ENCODE assay signal across 9 cellular contexts in genomic region chr2:164495491-164496223, GRCh38.
DNase-seq lines count a peak whose midpoint lies in the region; ATAC-seq, FAIRE-seq and TF ChIP-seq lines count a peak whose summit lies in the region.
"Had no signal": no experiment of that assay in that cellular context is flagged by ENCODE, and none has a peak within 500 bp of the region (broad histone marks: within the 10 kb centered on the region; RNA-seq: fewer than 3 reads in every experiment).

No MANE protein-coding gene starts in this region.

- H3K27ac Mint-ChIP-seq in HFFc6: no peak overlapping the region
- H3K27ac Mint-ChIP-seq in CD4-positive, alpha-beta T cell: no peak overlapping the region
- no peak overlapping the region for H3K27ac Mint-ChIP-seq in activated CD4-positive, alpha-beta memory T cell treated with anti-CD3 and anti-CD28 coated beads, Interleukin-2, amount 10 ng/mL, durations not matched to agents 7 days and 5 days

- H3K36me3 Mint-ChIP-seq in HFFc6 (ENCODE audit: low read depth): no peaks in the 10 kb centered on the region
- no peaks in the 10 kb centered on the region for H3K36me3 Mint-ChIP-seq in CD4-positive, alpha-beta T cell (ENCODE audit: low read depth)
- H3K36me3 Mint-ChIP-seq in activated CD4-positive, alpha-beta memory T cell treated with anti-CD3 and anti-CD28 coated beads, Interleukin-2, amount 10 ng/mL, durations not matched to agents 7 days and 5 days (ENCODE audit: low read depth): no peaks in the 10 kb centered on the region

- H3K4me1 ChIP-seq in A549: peaks cover 5% of the 10 kb centered on the region; the same call in 2 of the 3 replicates

- TF ChIP-seq CTCF in A549 (IDR thresholded peaks at IDR 0.05): peak; percentile 80
- TF ChIP-seq CTCF in HFFc6 (IDR thresholded peaks at IDR 0.05): peak; percentile 81
- TF ChIP-seq CTCF in CD4-positive, alpha-beta T cell (IDR thresholded peaks at IDR 0.05): no peak

- no peaks in the 10 kb centered on the region for H3K27me3 ChIP-seq in CD4-positive, alpha-beta T cell (ENCODE audit: control insufficient read depth, insufficient read depth, low read length)

- no peaks in the 10 kb centered on the region for H3K9me3 Mint-ChIP-seq in HFFc6
- H3K9me3 Mint-ChIP-seq in CD4-positive, alpha-beta T cell: no peaks in the 10 kb centered on the region
- no peaks in the 10 kb centered on the region for H3K9me3 Mint-ChIP-seq in activated CD4-positive, alpha-beta memory T cell treated with anti-CD3 and anti-CD28 coated beads, Interleukin-2, amount 10 ng/mL, durations not matched to agents 7 days and 5 days

- TF ChIP-seq EP300 in A549 (IDR thresholded peaks at IDR 0.05): no peak

- peak overlapping the region in 1 of 2 experiments; percentile 42; a peak in 1 of 6 replicates for H3K27ac ChIP-seq in A549
- H3K27ac ChIP-seq in CD4-positive, alpha-beta T cell (ENCODE audit: low read depth, low read length): no peak overlapping the region

- DNase-seq in A549 (ENCODE audit: low read depth in 1 of 2, low spot score in 1 of 2): peak; percentile 15 to 72
- DNase-seq in HFFc6: peak; percentile 53
- peak in 30 of 56 donors; percentile 3 to 85 (median 26) for DNase-seq in amygdala (lab: John Stamatoyannopoulos, UW)
- DNase-seq in iris pigment epithelial cell (ENCODE audit: low read depth): peak; percentile 45
- no peak for DNase-seq in CD4-positive, alpha-beta T cell
- no peak for DNase-seq in activated CD4-positive, alpha-beta memory T cell treated with anti-CD3 and anti-CD28 coated beads, Interleukin-2, amount 10 ng/mL, durations not matched to agents 7 days and 5 days
- no peak for DNase-seq in NCI-H1930 (lab: John Stamatoyannopoulos, UW)

- FAIRE-seq in A549 (lab: Jason Lieb, UNC): no peak
- FAIRE-seq: GM18507 had no signal

- intact Hi-C loops in CD4-positive, alpha-beta T cell (cut with DNase I, micrococcal nuclease): no loop called here

- peak; percentile 68 to 78 for TF ChIP-seq RAD21 in A549 (conservative IDR thresholded peaks at IDR 0.05 in 1 of 2, IDR thresholded peaks at IDR 0.05 in 1 of 2)

- no peak overlapping the region for H3K4me3 Mint-ChIP-seq in HFFc6
- no peak overlapping the region for H3K4me3 Mint-ChIP-seq in CD4-positive, alpha-beta T cell
- no peak overlapping the region for H3K4me3 Mint-ChIP-seq in activated CD4-positive, alpha-beta memory T cell treated with anti-CD3 and anti-CD28 coated beads, Interleukin-2, amount 10 ng/mL, durations not matched to agents 7 days and 5 days

- no peaks in the 10 kb centered on the region for H3K9me3 ChIP-seq in A549
- H3K9me3 ChIP-seq in CD4-positive, alpha-beta T cell (ENCODE audit: control insufficient read depth, low read length): no peaks in the 10 kb centered on the region

- WGBS in A549 (ENCODE audit: missing lambda C conversion rate): 25% methylated on average over 6 of the region's 6 CpGs

- CTCF ChIA-PET in A549 (lab: Yijun Ruan, JAX): interaction anchor here (1.0 to 1.6 kb wide), 5 partner anchors 9 to 1326 kb away, joined by 3 to 5 read pairs (median 3); no protein-coding TSS in a partner anchor
- CTCF ChIA-PET in CD4-positive, alpha-beta T cell (lab: Charles Lee): no interaction called here
- CTCF ChIA-PET in activated CD4-positive, alpha-beta memory T cell treated with anti-CD3 and anti-CD28 coated beads, Interleukin-2, amount 10 ng/mL, durations not matched to agents 7 days and 5 days (lab: Charles Lee): no interaction called here

- POLR2A ChIA-PET in A549 (lab: Yijun Ruan, JAX): no interaction called here
- POLR2A ChIA-PET in CD4-positive, alpha-beta T cell (lab: Charles Lee): no interaction called here
- POLR2A ChIA-PET in activated CD4-positive, alpha-beta memory T cell treated with anti-CD3 and anti-CD28 coated beads, Interleukin-2, amount 10 ng/mL, durations not matched to agents 7 days and 5 days (lab: Charles Lee): no interaction called here

- ATAC-seq in A549 (peak; percentile 89), HG03571 (IDR thresholded peaks at IDR 0.05; ENCODE audit: unreplicated experiment) (no peak)
- no peak for ATAC-seq in CD4-positive, alpha-beta T cell (ENCODE audit: poor library complexity)

- peaks cover 6% of the 10 kb centered on the region; the same call in 1 of the 2 replicates for H3K27me3 Mint-ChIP-seq in HFFc6 (ENCODE audit: insufficient read depth)
- no peaks in the 10 kb centered on the region for H3K27me3 Mint-ChIP-seq in CD4-positive, alpha-beta T cell
- H3K27me3 Mint-ChIP-seq in activated CD4-positive, alpha-beta memory T cell treated with anti-CD3 and anti-CD28 coated beads, Interleukin-2, amount 10 ng/mL, durations not matched to agents 7 days and 5 days: no peaks in the 10 kb centered on the region

- H3K4me1 Mint-ChIP-seq in HFFc6 (ENCODE audit: low read depth): no peaks in the 10 kb centered on the region
- H3K4me1 Mint-ChIP-seq in CD4-positive, alpha-beta T cell (ENCODE audit: low read depth): no peaks in the 10 kb centered on the region
- H3K4me1 Mint-ChIP-seq in activated CD4-positive, alpha-beta memory T cell treated with anti-CD3 and anti-CD28 coated beads, Interleukin-2, amount 10 ng/mL, durations not matched to agents 7 days and 5 days: no peaks in the 10 kb centered on the region

- H3K4me3 ChIP-seq in A549: no peak overlapping the region

- H3K4me2 ChIP-seq in A549: peak overlapping the region; percentile 62

- no peak for TF ChIP-seq POLR2A in A549 (IDR thresholded peaks at IDR 0.05; ENCODE audit: low read length)

TF ChIP-seq in A549, 52 proteins besides CTCF, POLR2A, EP300 and RAD21:
- TF ChIP-seq GATA3 (IDR thresholded peaks at IDR 0.05; ENCODE audit: borderline replicate concordance): no peak
- peak; percentile 57 for TF ChIP-seq SMC3 (IDR thresholded peaks at IDR 0.05)
- TF ChIP-seq NR3C1 (IDR thresholded peaks at IDR 0.05): no peak

Comparison
In these comparisons a context has a peak if more than half of its experiments do, and no peak if none do; other contexts are left out.
1. ATAC-seq: peak in A549 (2 of 2); none in CD4-positive, alpha-beta T cell (single experiment) and HG03571 (single experiment).
2. DNase-seq: peak in A549 (2 of 2), HFFc6 (single experiment), amygdala (30 of 56) and iris pigment epithelial cell (single experiment); none in CD4-positive, alpha-beta T cell (0 of 10), activated CD4-positive, alpha-beta memory T cell treated with anti-CD3 and anti-CD28 coated beads, Interleukin-2, amount 10 ng/mL, durations not matched to agents 7 days and 5 days (single experiment) and NCI-H1930 (0 of 2).